Comparison of ENCODE assay signal across 26 cellular contexts in the genomic region with DNA sequence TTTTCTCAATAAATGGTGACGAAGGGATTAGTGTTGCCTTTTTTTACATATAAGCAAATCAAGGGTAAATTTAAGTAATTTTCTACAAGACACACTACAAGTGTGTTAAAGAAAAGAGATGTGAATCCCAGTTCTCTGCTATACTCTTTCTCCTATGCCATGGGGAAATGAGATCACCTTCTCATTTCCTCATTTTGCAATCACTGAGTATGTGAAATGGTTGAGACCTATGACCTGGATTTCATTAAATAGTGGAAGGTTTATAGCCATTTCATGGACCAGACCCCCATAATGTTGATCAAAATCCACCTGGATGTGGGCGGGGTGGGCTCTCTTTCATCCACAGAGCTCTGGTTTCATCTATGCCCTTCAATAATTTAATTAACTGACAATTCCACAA.
"Had no signal": no experiment of that assay in that cellular context is flagged by ENCODE, and none has a peak within 500 bp of the region (broad histone marks: within the 10 kb centered on the region; RNA-seq: fewer than 3 reads in every experiment).

No MANE protein-coding gene starts in this region.

- H3K36me3 ChIP-seq: cardiac muscle cell, heart right ventricle, neural progenitor cell, suprapubic skin, transverse colon, uterus had no signal

- H3K27me3 Mint-ChIP-seq: activated B cell treated with CpG ODN at 0.5 μM for 24 hours had no signal

- H3K9ac ChIP-seq: neural progenitor cell had no signal

- H3K27ac ChIP-seq: cardiac muscle cell, heart right ventricle, neural progenitor cell, suprapubic skin, transverse colon, uterus had no signal

- H3K9me3 ChIP-seq: suprapubic skin, transverse colon, uterus had no signal

- H3K4me1 Mint-ChIP-seq: activated B cell treated with CpG ODN at 0.5 μM for 24 hours; activated CD4-positive, alpha-beta T cell treated with anti-CD3 and anti-CD28 coated beads for 36 hours; naive thymus-derived CD8-positive, alpha-beta T cell; neural progenitor cell; stimulated activated effector memory CD8-positive, alpha-beta T cell treated with anti-CD3 and anti-CD28 coated beads, Interleukin-12 subunit alpha, Interleukin-12 subunit beta, amount 100 ng/mL, for 72 hours; stimulated activated naive CD8-positive, alpha-beta T cell treated with anti-CD3 and anti-CD28 coated beads, Interleukin-15, amount 100 ng/mL, for 72 hours had no signal

- H3K4me3 ChIP-seq: cardiac muscle cell, heart right ventricle, lung, neural progenitor cell, suprapubic skin, transverse colon, uterus had no signal

- H2AFZ ChIP-seq: neural progenitor cell had no signal

- H3K27ac Mint-ChIP-seq: activated B cell treated with CpG ODN at 0.5 μM for 24 hours; activated CD4-positive, alpha-beta T cell treated with anti-CD3 and anti-CD28 coated beads for 36 hours; activated naive CD8-positive, alpha-beta T cell; activated T-helper 2 cell treated with anti-CD3 and anti-CD28 coated beads, Interferon-gamma antibody, Interleukin-2, Interleukin-4, amounts not matched to agents 10 μg/mL and 5 μg/mL and 100 μg/mL, durations not matched to agents 14 hours and 24 hours and 36 hours; naive thymus-derived CD8-positive, alpha-beta T cell; neural progenitor cell; stimulated activated effector memory CD8-positive, alpha-beta T cell treated with anti-CD3 and anti-CD28 coated beads, Interleukin-12 subunit alpha, Interleukin-12 subunit beta, amount 100 ng/mL, for 72 hours; stimulated activated naive CD8-positive, alpha-beta T cell treated with anti-CD3 and anti-CD28 coated beads, Interleukin-15, amount 100 ng/mL, for 72 hours had no signal

- H3K36me3 Mint-ChIP-seq: activated naive CD8-positive, alpha-beta T cell; naive thymus-derived CD8-positive, alpha-beta T cell; neural progenitor cell; stimulated activated effector memory CD8-positive, alpha-beta T cell treated with anti-CD3 and anti-CD28 coated beads, Interleukin-12 subunit alpha, Interleukin-12 subunit beta, amount 100 ng/mL, for 72 hours had no signal

- H3K4me3 Mint-ChIP-seq: activated B cell treated with CpG ODN at 0.5 μM for 24 hours; activated CD4-positive, alpha-beta T cell treated with anti-CD3 and anti-CD28 coated beads for 36 hours; activated naive CD8-positive, alpha-beta T cell; activated T-cell treated with anti-CD3 and anti-CD28 coated beads, Interleukin-2, amount 50 U/mL, for 4 hours; naive thymus-derived CD8-positive, alpha-beta T cell; neural progenitor cell; stimulated activated effector memory CD8-positive, alpha-beta T cell treated with anti-CD3 and anti-CD28 coated beads, Interleukin-12 subunit alpha, Interleukin-12 subunit beta, amount 100 ng/mL, for 72 hours; stimulated activated naive CD8-positive, alpha-beta T cell treated with anti-CD3 and anti-CD28 coated beads, Interleukin-15, amount 100 ng/mL, for 72 hours had no signal

- H3K27me3 ChIP-seq: neural progenitor cell, suprapubic skin, transverse colon, uterus had no signal

- DNase-seq: activated B cell treated with CpG ODN at 0.5 μM for 24 hours; activated CD4-positive, alpha-beta T cell treated with anti-CD3 and anti-CD28 coated beads for 36 hours; activated CD4-positive, alpha-beta T cell treated with anti-CD3 and anti-CD28 coated beads, Interleukin-2, amount 50 U/mL, for 48 hours; activated CD8-positive, alpha-beta memory T cell treated with anti-CD3 and anti-CD28 coated beads, Interleukin-2, amount 50 U/mL, for 48 hours; activated naive CD4-positive, alpha-beta T cell; activated T-cell treated with anti-CD3 and anti-CD28 coated beads, Interleukin-2, amount 50 U/mL, for 4 hours; amniotic stem cell; heart right ventricle; kidney; naive thymus-derived CD8-positive, alpha-beta T cell; small intestine; stimulated activated CD4-positive, alpha-beta T cell treated with anti-CD3 and anti-CD28 coated beads, Interleukin-2, amount 100 ng/mL, for 24 hours; stimulated activated naive CD8-positive, alpha-beta T cell treated with anti-CD3 and anti-CD28 coated beads, Interleukin-15, amount 100 ng/mL, for 72 hours; T-helper 9 cell; transverse colon; uterus had no signal

- H3K9me3 Mint-ChIP-seq: activated T-helper 2 cell treated with anti-CD3 and anti-CD28 coated beads, Interferon-gamma antibody, Interleukin-2, Interleukin-4, amounts not matched to agents 10 μg/mL and 5 μg/mL and 100 μg/mL, durations not matched to agents 14 hours and 24 hours and 36 hours had no signal

- H3K4me1 ChIP-seq: heart right ventricle, neural progenitor cell, suprapubic skin, transverse colon, uterus had no signal

- H3K4me2 ChIP-seq: neural progenitor cell had no signal

- FAIRE-seq: endometrium, kidney, small intestine had no signal

- ATAC-seq: activated CD4-positive, alpha-beta T cell treated with anti-CD3 and anti-CD28 coated beads for 36 hours; activated T-cell treated with anti-CD3 and anti-CD28 coated beads, Interleukin-2, amount 50 U/mL, for 4 hours; heart right ventricle; left lobe of liver; naive thymus-derived CD8-positive, alpha-beta T cell; sciatic nerve; stimulated activated effector memory CD8-positive, alpha-beta T cell treated with anti-CD3 and anti-CD28 coated beads, Interleukin-12 subunit alpha, Interleukin-12 subunit beta, amount 100 ng/mL, for 72 hours; stimulated activated naive CD8-positive, alpha-beta T cell treated with anti-CD3 and anti-CD28 coated beads, Interleukin-15, amount 100 ng/mL, for 72 hours had no signal
